ENCODE assay signal across 1 cellular context in genomic region chr4:181819951-181820350, GRCh38.
TF ChIP-seq lines count a peak whose summit lies in the region.

No MANE protein-coding gene starts in this region.

TF ChIP-seq in GM23338, 12 proteins besides CTCF, POLR2A, EP300 and RAD21 (continued from another document):
- TF ChIP-seq ETS1 (IDR thresholded peaks at IDR 0.05) (no peak), REST (IDR thresholded peaks at IDR 0.05; ENCODE audit: unreplicated experiment) (no peak), ZNF331 (CRISPR knock-in tag; IDR thresholded peaks at IDR 0.05; ENCODE audit: low read depth) (no peak), EZH2phosphoT487 (IDR thresholded peaks at IDR 0.05; ENCODE audit: unreplicated experiment) (no peak)
